1 cellular context compared by ENCODE assay signal in the genomic region with DNA sequence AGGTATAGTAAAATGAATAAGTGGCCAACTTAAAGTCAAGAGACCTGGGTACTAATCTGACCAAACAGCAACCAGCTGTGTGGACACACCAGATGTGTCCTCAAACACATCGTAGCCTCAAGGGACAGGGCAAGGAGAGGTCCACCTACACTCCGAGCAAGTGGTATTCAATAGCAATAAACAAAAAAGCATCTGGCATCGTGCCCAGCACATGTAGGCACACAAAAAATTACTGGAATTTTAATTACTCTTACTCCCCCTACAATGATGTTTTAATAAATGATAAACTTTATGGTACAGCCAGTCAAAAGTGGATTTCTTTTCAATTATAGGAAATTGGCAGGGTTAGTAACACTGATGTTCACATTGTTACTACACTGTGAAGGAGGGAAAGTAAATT.
TF ChIP-seq lines count a peak whose summit lies in the region.

No MANE protein-coding gene starts in this region.

TF ChIP-seq in HEK293, 187 proteins besides CTCF, POLR2A, EP300 and RAD21 (continued from another document):
- TF ChIP-seq, protein P1, sequence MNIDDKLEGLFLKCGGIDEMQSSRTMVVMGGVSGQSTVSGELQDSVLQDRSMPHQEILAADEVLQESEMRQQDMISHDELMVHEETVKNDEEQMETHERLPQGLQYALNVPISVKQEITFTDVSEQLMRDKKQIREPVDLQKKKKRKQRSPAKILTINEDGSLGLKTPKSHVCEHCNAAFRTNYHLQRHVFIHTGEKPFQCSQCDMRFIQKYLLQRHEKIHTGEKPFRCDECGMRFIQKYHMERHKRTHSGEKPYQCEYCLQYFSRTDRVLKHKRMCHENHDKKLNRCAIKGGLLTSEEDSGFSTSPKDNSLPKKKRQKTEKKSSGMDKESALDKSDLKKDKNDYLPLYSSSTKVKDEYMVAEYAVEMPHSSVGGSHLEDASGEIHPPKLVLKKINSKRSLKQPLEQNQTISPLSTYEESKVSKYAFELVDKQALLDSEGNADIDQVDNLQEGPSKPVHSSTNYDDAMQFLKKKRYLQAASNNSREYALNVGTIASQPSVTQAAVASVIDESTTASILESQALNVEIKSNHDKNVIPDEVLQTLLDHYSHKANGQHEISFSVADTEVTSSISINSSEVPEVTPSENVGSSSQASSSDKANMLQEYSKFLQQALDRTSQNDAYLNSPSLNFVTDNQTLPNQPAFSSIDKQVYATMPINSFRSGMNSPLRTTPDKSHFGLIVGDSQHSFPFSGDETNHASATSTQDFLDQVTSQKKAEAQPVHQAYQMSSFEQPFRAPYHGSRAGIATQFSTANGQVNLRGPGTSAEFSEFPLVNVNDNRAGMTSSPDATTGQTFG (tag by site-specific recombination; IDR thresholded peaks at IDR 0.05; ENCODE audit: borderline replicate concordance), result no peak
- TF ChIP-seq ZNF707 (tag by site-specific recombination; IDR thresholded peaks at IDR 0.05) (no peak), KLF10 (tag by site-specific recombination; IDR thresholded peaks at IDR 0.05) (peak; percentile 47; the same call in 1 of the 2 replicates), EGR2 (tag by site-specific recombination; IDR thresholded peaks at IDR 0.05; ENCODE audit: low read depth) (peak; percentile 57; the same call in 1 of the 2 replicates), GLIS1 (tag by site-specific recombination; IDR thresholded peaks at IDR 0.05) (no peak), MEIS1 (CRISPR knock-in tag; IDR thresholded peaks at IDR 0.05; ENCODE audit: borderline replicate concordance) (no peak), OSR2 (tag by site-specific recombination; IDR thresholded peaks at IDR 0.05) (no peak), ZNF394 (tag by site-specific recombination; IDR thresholded peaks at IDR 0.05; ENCODE audit: borderline replicate concordance) (no peak)
- TF ChIP-seq, protein P2, sequence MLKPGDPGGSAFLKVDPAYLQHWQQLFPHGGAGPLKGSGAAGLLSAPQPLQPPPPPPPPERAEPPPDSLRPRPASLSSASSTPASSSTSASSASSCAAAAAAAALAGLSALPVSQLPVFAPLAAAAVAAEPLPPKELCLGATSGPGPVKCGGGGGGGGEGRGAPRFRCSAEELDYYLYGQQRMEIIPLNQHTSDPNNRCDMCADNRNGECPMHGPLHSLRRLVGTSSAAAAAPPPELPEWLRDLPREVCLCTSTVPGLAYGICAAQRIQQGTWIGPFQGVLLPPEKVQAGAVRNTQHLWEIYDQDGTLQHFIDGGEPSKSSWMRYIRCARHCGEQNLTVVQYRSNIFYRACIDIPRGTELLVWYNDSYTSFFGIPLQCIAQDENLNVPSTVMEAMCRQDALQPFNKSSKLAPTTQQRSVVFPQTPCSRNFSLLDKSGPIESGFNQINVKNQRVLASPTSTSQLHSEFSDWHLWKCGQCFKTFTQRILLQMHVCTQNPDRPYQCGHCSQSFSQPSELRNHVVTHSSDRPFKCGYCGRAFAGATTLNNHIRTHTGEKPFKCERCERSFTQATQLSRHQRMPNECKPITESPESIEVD (tag by site-specific recombination; IDR thresholded peaks at IDR 0.05), result peak; percentile 67
